ENCODE assay signal across 9 cellular contexts in genomic region chr20:63829943-63830820, GRCh38. TPM values are rescaled to one million over a fixed set of nuclear protein-coding genes. Genes with fewer than 3 reads are reported as not detected.
DNase-seq lines count a peak whose midpoint lies in the region; ATAC-seq and TF ChIP-seq lines count a peak whose summit lies in the region.
"Had no signal": no experiment of that assay in that cellular context is flagged by ENCODE, and none has a peak within 500 bp of the region (broad histone marks: within the 10 kb centered on the region; RNA-seq: fewer than 3 reads in every experiment).

No MANE protein-coding gene starts in this region.

- no peaks in the 10 kb centered on the region for H3F3A ChIP-seq in GM23248 (ENCODE audit: insufficient read depth)

- H3K4me1 Mint-ChIP-seq in activated CD8-positive, alpha-beta T cell treated with anti-CD3 and anti-CD28 coated beads for 36 hours (ENCODE audit: low read depth) = peaks cover 19% of the 10 kb centered on the region

- H2AFZ ChIP-seq in GM23248 (peak overlapping the region; percentile 77), hepatocyte (peak overlapping the region; percentile 60)

- peak overlapping the region; percentile 66 for H3K4me3 Mint-ChIP-seq in activated CD8-positive, alpha-beta T cell treated with anti-CD3 and anti-CD28 coated beads for 36 hours

- H3K27ac Mint-ChIP-seq in activated CD8-positive, alpha-beta T cell treated with anti-CD3 and anti-CD28 coated beads for 36 hours = no peak overlapping the region

- no peaks in the 10 kb centered on the region for H3K27me3 ChIP-seq in GM23248 (replicated peaks; ENCODE audit: insufficient read depth)
- H3K27me3 ChIP-seq in hepatocyte = peaks cover 17% of the 10 kb centered on the region
- peaks cover 0 to 16% (median 0%) of the 10 kb centered on the region in 3 donors for H3K27me3 ChIP-seq in skeletal muscle tissue (ENCODE audit: control insufficient read depth in 3 of 3, insufficient read depth in 3 of 3, low read length in 3 of 3)

- H3K36me3 ChIP-seq in GM23248 (ENCODE audit: low read depth) (no peaks in the 10 kb centered on the region), hepatocyte (replicated peaks; ENCODE audit: insufficient read depth, low read depth) (no peaks in the 10 kb centered on the region), skeletal muscle tissue (ENCODE audit: control insufficient read depth in 3 of 3, insufficient read depth in 3 of 3, low read length in 3 of 3) (no peaks in the 10 kb centered on the region)

- H3K9me2 ChIP-seq in GM23248 (ENCODE audit: insufficient read depth) = no peaks in the 10 kb centered on the region
- no peaks in the 10 kb centered on the region for H3K9me2 ChIP-seq in hepatocyte (replicated peaks; ENCODE audit: insufficient read depth)

- H3K9ac ChIP-seq in GM23248 (peak overlapping the region; percentile 44), skeletal muscle tissue (ENCODE audit: low read depth in 1 of 3, low read length in 3 of 3) (peak overlapping the region; percentile 16 to 82 (median 74))

- H3K27ac ChIP-seq in GM23248 = no peak overlapping the region
- H3K27ac ChIP-seq in hepatocyte = no peak overlapping the region
- H3K27ac ChIP-seq in skeletal muscle tissue (ENCODE audit: low read depth, low read length) = no peak overlapping the region

- in situ Hi-C loops in GM23248 (cut with MboI) = no loop called here
- in situ Hi-C loops in KBM-7 (cut with MboI; ENCODE audit: low pct_unique_long_range_greater_than_20kb, low sequenced_read_pairs) = no loop called here

- H3K36me3 Mint-ChIP-seq in activated CD8-positive, alpha-beta T cell treated with anti-CD3 and anti-CD28 coated beads for 36 hours (ENCODE audit: low read depth) = no peaks in the 10 kb centered on the region

- CTCF ChIA-PET in activated CD8-positive, alpha-beta T cell treated with anti-CD3 and anti-CD28 coated beads for 36 hours (lab: Charles Lee) = no interaction called here

- H3K9me3 Mint-ChIP-seq in activated CD8-positive, alpha-beta T cell treated with anti-CD3 and anti-CD28 coated beads for 36 hours = no peaks in the 10 kb centered on the region

- no peak for TF ChIP-seq CTCF in activated CD8-positive, alpha-beta T cell treated with anti-CD3 and anti-CD28 coated beads for 36 hours (IDR thresholded peaks at IDR 0.05)
- TF ChIP-seq CTCF in hepatocyte (IDR thresholded peaks at IDR 0.05; ENCODE audit: poor library complexity) = no peak

- DNase-seq in 8988T (peak; percentile 96), GM23248 (peak; percentile 39), hepatocyte (ENCODE audit: low spot score) (peak; percentile 38), NCI-H2196 treated with DMSO at 0.1 percent for 48 hours (lab: John Stamatoyannopoulos, UW; ENCODE audit: unreplicated experiment) (no peak), KBM-7 (no peak), NCI-H1436 (lab: John Stamatoyannopoulos, UW) (no peak)
- DNase-seq in activated CD8-positive, alpha-beta T cell treated with anti-CD3 and anti-CD28 coated beads for 36 hours = no peak

- H3K79me2 ChIP-seq in GM23248 (ENCODE audit: insufficient read depth) (no peaks in the 10 kb centered on the region), hepatocyte (peaks cover 15% of the 10 kb centered on the region)

- H4K20me1 ChIP-seq in GM23248 (ENCODE audit: insufficient read depth) = no peaks in the 10 kb centered on the region
- no peaks in the 10 kb centered on the region for H4K20me1 ChIP-seq in hepatocyte (ENCODE audit: insufficient read depth, poor library complexity, severe bottlenecking)

- peak overlapping the region; percentile 65 for H3K4me2 ChIP-seq in GM23248 (ENCODE audit: unreplicated experiment)
- peak overlapping the region; percentile 87 for H3K4me2 ChIP-seq in hepatocyte

- H3K4me1 ChIP-seq in GM23248 (ENCODE audit: insufficient read depth) (peaks cover 6% of the 10 kb centered on the region), hepatocyte (ENCODE audit: insufficient read depth) (peaks cover 15% of the 10 kb centered on the region), skeletal muscle tissue (ENCODE audit: control insufficient read depth in 3 of 3, insufficient read depth in 3 of 3, low read length in 3 of 3) (peaks cover 20 to 37% (median 24%) of the 10 kb centered on the region in 3 donors)

- ATAC-seq in activated CD8-positive, alpha-beta T cell treated with anti-CD3 and anti-CD28 coated beads for 36 hours = no peak

- POLR2A ChIA-PET in activated CD8-positive, alpha-beta T cell treated with anti-CD3 and anti-CD28 coated beads for 36 hours (lab: Charles Lee) = no interaction called here

- H3K9me3 ChIP-seq in GM23248 (ENCODE audit: low read depth) (no peaks in the 10 kb centered on the region), hepatocyte (ENCODE audit: low read depth) (no peaks in the 10 kb centered on the region), skeletal muscle tissue (ENCODE audit: control insufficient read depth in 3 of 3, low read length in 3 of 3) (no peaks in the 10 kb centered on the region)

- WGBS in GM23248 (ENCODE audit: low coverage in 1 of 2, low lambda C conversion rate in 2 of 2, missing lambda C conversion rate in 2 of 2), 2 experiments = 4 to 6% methylated on average over 25 to 55 of the region's 95 CpGs
- under 1% methylated on average over 49 of the region's 95 CpGs for WGBS in hepatocyte (ENCODE audit: low lambda C conversion rate, missing lambda C conversion rate)

- intact Hi-C loops in activated CD8-positive, alpha-beta T cell treated with anti-CD3 and anti-CD28 coated beads for 36 hours (cut with micrococcal nuclease) = no loop called here

- peak overlapping the region; percentile 71 for H3K4me3 ChIP-seq in GM23248
- peak overlapping the region; percentile 59 for H3K4me3 ChIP-seq in hepatocyte
- H3K4me3 ChIP-seq in skeletal muscle tissue (ENCODE audit: low read length in 3 of 3) = peak overlapping the region; percentile 58 to 74 (median 73)

- peaks cover 48% of the 10 kb centered on the region for H3K27me3 Mint-ChIP-seq in activated CD8-positive, alpha-beta T cell treated with anti-CD3 and anti-CD28 coated beads for 36 hours

RNA-seq across cellular contexts. Expression of gene ZBTB46, which starts 0.9 kb away (rescaled TPM):
- 1.9 and 3.9 TPM in 2 replicates for total RNA-seq in GM23248 (2014; rRNA removed; shearing (Covaris generic))
- polyA plus RNA-seq in GM23248 (2016; fragmentation: Nextera tagmentation; extraction: Ambion mirVana) = 0.33 and 0.38 TPM in 2 replicates
- under 1 TPM; 0.31 to 0.38 TPM for total RNA-seq in activated CD8-positive, alpha-beta T cell treated with anti-CD3 and anti-CD28 coated beads for 36 hours
- total RNA-seq in hepatocyte = 4.0 and 5.2 TPM in 2 replicates
- 2.0 and 3.2 TPM in 2 replicates for polyA plus RNA-seq in hepatocyte
- total RNA-seq in skeletal muscle tissue = 52.2 TPM

RNA-seq across cellular contexts. Expression of gene ABHD16B, which starts 31.1 kb away (rescaled TPM):
- total RNA-seq in GM23248 (2014; rRNA removed; shearing (Covaris generic)) = not detected in 2 replicates
- polyA plus RNA-seq in GM23248 (2016; fragmentation: Nextera tagmentation; extraction: Ambion mirVana) = not detected in 2 replicates
- not detected for total RNA-seq in activated CD8-positive, alpha-beta T cell treated with anti-CD3 and anti-CD28 coated beads for 36 hours
- not detected in 2 replicates for total RNA-seq in hepatocyte
- 0.68 and 0.95 TPM in 2 replicates for polyA plus RNA-seq in hepatocyte
- not detected for total RNA-seq in skeletal muscle tissue
- total RNA-seq: dermis microvascular lymphatic vessel endothelial cell had no signal

RNA-seq across cellular contexts. Expression of gene TPD52L2, which starts 34.9 kb away (rescaled TPM):
- 198 and 214 TPM in 2 replicates for total RNA-seq in GM23248 (2014; rRNA removed; shearing (Covaris generic))
- 220 and 227 TPM in 2 replicates for polyA plus RNA-seq in GM23248 (2016; fragmentation: Nextera tagmentation; extraction: Ambion mirVana)
- total RNA-seq in activated CD8-positive, alpha-beta T cell treated with anti-CD3 and anti-CD28 coated beads for 36 hours = 10 to 100 TPM; 43.1 to 44.6 TPM
- 83.2 and 86.2 TPM in 2 replicates for total RNA-seq in hepatocyte
- polyA plus RNA-seq in hepatocyte = 93.8 and 98.1 TPM in 2 replicates
- total RNA-seq in skeletal muscle tissue = 29.2 TPM

Comparison
In these comparisons a context has a peak if more than half of its experiments do, and no peak if none do; other contexts are left out.
1. DNase-seq: peak in 8988T (single experiment), GM23248 (single experiment) and hepatocyte (single experiment); none in activated CD8-positive, alpha-beta T cell treated with anti-CD3 and anti-CD28 coated beads for 36 hours (single experiment), NCI-H2196 treated with DMSO at 0.1 percent for 48 hours (single experiment), KBM-7 (single experiment) and NCI-H1436 (single experiment).
2. Peak in every context shown above with its lines, with median percentiles within 50 percentile points of each other: H3K4me3 ChIP-seq.